ENCODE assay signal across 8 cellular contexts in genomic region chr14:50213795-50214194, GRCh38.
"Had no signal": no experiment of that assay in that cellular context is flagged by ENCODE, and none has a peak within 500 bp of the region (broad histone marks: within the 10 kb centered on the region; RNA-seq: fewer than 3 reads in every experiment).

No MANE protein-coding gene starts in this region.

- H3K9ac ChIP-seq: GM23248 had no signal

- H3K4me3 ChIP-seq: GM23248, HAP-1 had no signal

- ATAC-seq: HCT116 had no signal

- H2AFZ ChIP-seq: GM23248 had no signal

- H3K27ac ChIP-seq: GM23248, HL-60 had no signal

- H3K9me3 ChIP-seq: HAP-1 had no signal

- DNase-seq: GM23248, GOT3, H7, HFFc6, KG1 had no signal
